In genomic region chr22:26398741-26399153, GRCh38 we compare ENCODE assay signal across 8 cellular contexts. TPM values are rescaled to one million over a fixed set of nuclear protein-coding genes. Genes with fewer than 3 reads are reported as not detected.
A peak's percentile ranks its signal among the peaks of the same experiment; 100 is the strongest.
DNase-seq lines count a peak whose midpoint lies in the region; ATAC-seq, FAIRE-seq and TF ChIP-seq lines count a peak whose summit lies in the region.

No MANE protein-coding gene starts in this region.

- no peak overlapping the region for H3K4me3 ChIP-seq in heart left ventricle

- no peak for TF ChIP-seq POLR2A in heart left ventricle (IDR thresholded peaks at IDR 0.05)

- DNase-seq in D721Med (ENCODE audit: insufficient read length, low spot score) = peak; percentile 14
- DNase-seq in HT-29 (ENCODE audit: low spot score) = peak; percentile 45
- DNase-seq in activated naive CD8-positive, alpha-beta T cell treated with anti-CD3 and anti-CD28 coated beads, Interleukin-2, amount 50 U/mL, for 16 hours (ENCODE audit: low read depth, low spot score) = peak; percentile 7
- DNase-seq in heart left ventricle = peak in 4 of 5 donors; percentile 26 to 48 (median 40)
- peak; percentile 48 for DNase-seq in retina

- TF ChIP-seq CTCF in D721Med (IDR thresholded peaks at IDR 0.05; ENCODE audit: insufficient read depth, missing control alignments) = peak; percentile 89
- peak; percentile 43 to 71 (median 58) for TF ChIP-seq CTCF in heart left ventricle (IDR thresholded peaks at IDR 0.05)

- WGBS in heart left ventricle, 4 donors = 24 to 31% (median 28%) methylated on average over 3 of the region's 3 CpGs

- peaks cover 0 to 10% (median 4%) of the 10 kb centered on the region in 9 donors for H3K27me3 ChIP-seq in heart left ventricle

- FAIRE-seq in D721Med (lab: Jason Lieb, UNC) = no peak

- H3K9me3 ChIP-seq in heart left ventricle = no peaks in the 10 kb centered on the region

- peak; percentile 97 for ATAC-seq in SK-N-SH treated with all-trans-retinoic acid at 6 μM for 48 hours
- peak; percentile 58 to 76 (median 66) for ATAC-seq in heart left ventricle
- ATAC-seq in HG03571 (IDR thresholded peaks at IDR 0.05; ENCODE audit: unreplicated experiment) = no peak
- no peak for ATAC-seq in HG02588 (IDR thresholded peaks at IDR 0.05; ENCODE audit: unreplicated experiment)

- H3K27ac ChIP-seq in heart left ventricle = no peak overlapping the region

- intact Hi-C loops in heart left ventricle (cut with DNase I) = loop anchor here in 9 of 10 donors (1.0 to 10.0 kb wide), 5 partner anchors 62 to 269 kb away; no protein-coding TSS in a partner anchor

- no peaks in the 10 kb centered on the region for H3K36me3 ChIP-seq in heart left ventricle

- H3K4me1 ChIP-seq in heart left ventricle = no peaks in the 10 kb centered on the region

TF ChIP-seq in SK-N-SH treated with all-trans-retinoic acid at 6 μM for 48 hours, 23 proteins besides CTCF, POLR2A, EP300 and RAD21:
- TF ChIP-seq ISL1 (CRISPR knock-in tag; IDR thresholded peaks at IDR 0.05) = no peak
- no peak for TF ChIP-seq TSHZ2 (CRISPR knock-in tag; IDR thresholded peaks at IDR 0.05)
- TF ChIP-seq BACH2 (CRISPR knock-in tag; IDR thresholded peaks at IDR 0.05; ENCODE audit: borderline replicate concordance) = no peak
- TF ChIP-seq ZNF70 (CRISPR knock-in tag; IDR thresholded peaks at IDR 0.05) = no peak
- no peak for TF ChIP-seq POU6F1 (CRISPR knock-in tag; IDR thresholded peaks at IDR 0.05; ENCODE audit: borderline replicate concordance, low read depth)
- no peak for TF ChIP-seq CSDC2 (CRISPR knock-in tag; IDR thresholded peaks at IDR 0.05)
- no peak for TF ChIP-seq PPARA (CRISPR knock-in tag; IDR thresholded peaks at IDR 0.05; ENCODE audit: borderline replicate concordance)
- no peak for TF ChIP-seq OSR1 (CRISPR knock-in tag; IDR thresholded peaks at IDR 0.05)
- no peak for TF ChIP-seq ARNTL (CRISPR knock-in tag; IDR thresholded peaks at IDR 0.05; ENCODE audit: borderline replicate concordance, low read depth)
- TF ChIP-seq ZNF565 (CRISPR knock-in tag; conservative IDR thresholded peaks at IDR 0.05; ENCODE audit: low read depth) = no peak
- TF ChIP-seq TOX (CRISPR knock-in tag; IDR thresholded peaks at IDR 0.05; ENCODE audit: borderline replicate concordance) = no peak
- no peak for TF ChIP-seq ESRRG (CRISPR knock-in tag; IDR thresholded peaks at IDR 0.05)
- TF ChIP-seq TCF4 (CRISPR knock-in tag; IDR thresholded peaks at IDR 0.05; ENCODE audit: borderline replicate concordance) = no peak
- no peak for TF ChIP-seq ZFP30 (CRISPR knock-in tag; IDR thresholded peaks at IDR 0.05)
- TF ChIP-seq CSRNP3 (CRISPR knock-in tag; IDR thresholded peaks at IDR 0.05) = no peak
- TF ChIP-seq ZC3H10 (CRISPR knock-in tag; IDR thresholded peaks at IDR 0.05) = no peak
- TF ChIP-seq GLIS3 (CRISPR knock-in tag; IDR thresholded peaks at IDR 0.05) = no peak
- no peak for TF ChIP-seq CREB5 (CRISPR knock-in tag; IDR thresholded peaks at IDR 0.05; ENCODE audit: low read depth)
TF ChIP-seq in SK-N-SH treated with all-trans-retinoic acid at 6 μM for 48 hours: peak in this region for 0.

RNA-seq across cellular contexts. Expression of gene ASPHD2, which starts 30.3 kb away (rescaled TPM):
- 0.16 and 0.20 TPM in 2 replicates for total RNA-seq in HT-29 (2014; rRNA removed; shearing (Covaris generic))
- total RNA-seq in heart left ventricle = 1 to 10 TPM in 1 of 9 donors, under 1 TPM in 7, not detected in 1; 0.07 to 1.5 (median 0.14) TPM
- polyA plus RNA-seq in heart left ventricle = under 1 TPM in 1 of 2 donors, not detected in 1; 0.12 TPM

Comparison
In these comparisons a context has a peak if more than half of its experiments do, and no peak if none do; other contexts are left out.
1. ATAC-seq: peak in SK-N-SH treated with all-trans-retinoic acid at 6 μM for 48 hours (single experiment) and heart left ventricle (4 of 4); none in HG03571 (single experiment) and HG02588 (single experiment).
2. Peak in every context shown above with its lines, with median percentiles within 50 percentile points of each other: DNase-seq.